In the genomic region with DNA sequence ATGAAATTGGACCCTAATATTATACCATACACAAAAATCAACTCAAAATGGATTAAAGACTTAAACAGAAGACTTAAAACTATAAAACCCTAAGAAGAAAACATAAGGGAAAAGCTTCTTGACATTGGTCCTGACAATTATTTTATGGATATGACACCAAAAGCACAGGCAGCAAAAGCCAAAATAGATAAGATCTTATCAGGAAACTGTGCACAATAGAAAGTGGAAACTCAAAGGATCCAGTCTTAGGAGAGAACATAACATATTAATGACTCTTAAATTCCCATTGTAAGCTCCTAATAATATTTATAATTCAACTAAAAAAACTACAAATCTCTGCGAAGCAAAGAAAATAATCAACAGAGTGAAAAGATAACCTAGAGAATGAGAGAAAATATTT, we compare ENCODE assay signal across 19 cellular contexts. TPM values are rescaled to one million over a fixed set of nuclear protein-coding genes. Genes with fewer than 3 reads are reported as not detected.
DNase-seq lines count a peak whose midpoint lies in the region; ATAC-seq and FAIRE-seq lines count a peak whose summit lies in the region.
"Had no signal": no experiment of that assay in that cellular context is flagged by ENCODE, and none has a peak within 500 bp of the region (broad histone marks: within the 10 kb centered on the region; RNA-seq: fewer than 3 reads in every experiment).

No MANE protein-coding gene starts in this region.

- DNase-seq in dermis microvascular lymphatic vessel endothelial cell (ENCODE audit: low read depth in 2 of 2) (peak; percentile 2 to 60), lung microvascular endothelial cell (ENCODE audit: low read depth in 2 of 2) (peak; percentile 36 to 60), NCI-H82 (lab: John Stamatoyannopoulos, UW) (no peak)
- DNase-seq: Caco-2; CD4-positive, CD25-positive, alpha-beta regulatory T cell; CD8-positive, alpha-beta T cell; DMS153; DND-41; GDM1; GM23248; H7; HCEC 1CT had no signal

- peak; percentile 41 for FAIRE-seq in G401.6 (lab: Jason Lieb, UNC)
- FAIRE-seq: GM12878, GM18507, H1 had no signal

- no peak for ATAC-seq in GM18873 (IDR thresholded peaks at IDR 0.05; ENCODE audit: low FRiP score, unreplicated experiment)
- no peak for ATAC-seq in GM18498 (IDR thresholded peaks at IDR 0.05; ENCODE audit: unreplicated experiment)
- ATAC-seq: CD8-positive, alpha-beta T cell; GM12878 had no signal

RNA-seq across cellular contexts. Expression of a gene that starts 39.8 kb away (rescaled TPM):
- not detected in 2 replicates for total RNA-seq in dermis microvascular lymphatic vessel endothelial cell
- not detected in 2 replicates for total RNA-seq in lung microvascular endothelial cell
- total RNA-seq: A172, Caco-2, GM23248, H1, H7 had no signal
